ENCODE assay signal across 8 cellular contexts in genomic region chr20:3819413-3820047, GRCh38. TPM values are rescaled to one million over a fixed set of nuclear protein-coding genes. Genes with fewer than 3 reads are reported as not detected.
DNase-seq lines count a peak whose midpoint lies in the region; ATAC-seq and TF ChIP-seq lines count a peak whose summit lies in the region.

No MANE protein-coding gene starts in this region.

- ATAC-seq in activated CD8-positive, alpha-beta T cell treated with anti-CD3 and anti-CD28 coated beads for 36 hours: no peak
- ATAC-seq in HG03432 (IDR thresholded peaks at IDR 0.05; ENCODE audit: unreplicated experiment): no peak

- no peaks in the 10 kb centered on the region for H3K9me2 ChIP-seq in hepatocyte (replicated peaks; ENCODE audit: insufficient read depth)

- no peaks in the 10 kb centered on the region for H3K27me3 ChIP-seq in hepatocyte
- H3K27me3 ChIP-seq in smooth muscle cell (ENCODE audit: low read depth): no peaks in the 10 kb centered on the region

- H3K9me3 ChIP-seq in HEK293 (ENCODE audit: control insufficient read depth, insufficient read depth, low read depth, low read length): no peaks in the 10 kb centered on the region
- H3K9me3 ChIP-seq in hepatocyte (ENCODE audit: low read depth): no peaks in the 10 kb centered on the region
- H3K9me3 ChIP-seq in smooth muscle cell (replicated peaks; ENCODE audit: low read depth): no peaks in the 10 kb centered on the region

- peak overlapping the region; percentile 51 for H2AFZ ChIP-seq in hepatocyte
- H2AFZ ChIP-seq in smooth muscle cell (ENCODE audit: low read depth): no peak overlapping the region

- H3K9me3 Mint-ChIP-seq in activated CD8-positive, alpha-beta T cell treated with anti-CD3 and anti-CD28 coated beads for 36 hours: no peaks in the 10 kb centered on the region

- H3K27me3 Mint-ChIP-seq in activated CD8-positive, alpha-beta T cell treated with anti-CD3 and anti-CD28 coated beads for 36 hours: no peaks in the 10 kb centered on the region

- CTCF ChIA-PET in HEK293 (lab: Yijun Ruan, JAX): interaction anchor here (0.5 to 5.8 kb wide), 22 partner anchors 14 to 689 kb away, joined by 3 to 142 read pairs (median 7); partner anchors contain the start of genes CENPB and SPEF1
- CTCF ChIA-PET in activated CD8-positive, alpha-beta T cell treated with anti-CD3 and anti-CD28 coated beads for 36 hours (lab: Charles Lee): interaction anchor here (1.0 to 4.0 kb wide), 10 partner anchors 19 to 52 kb away, joined by 3 to 69 read pairs (median 10); partner anchors contain the start of genes ADISSP, CDC25B, CENPB and SPEF1

- no peaks in the 10 kb centered on the region for H4K20me1 ChIP-seq in hepatocyte (ENCODE audit: insufficient read depth, poor library complexity, severe bottlenecking)
- no peaks in the 10 kb centered on the region for H4K20me1 ChIP-seq in smooth muscle cell (ENCODE audit: low read depth)

- no peak for DNase-seq in activated CD8-positive, alpha-beta T cell treated with anti-CD3 and anti-CD28 coated beads for 36 hours
- no peak for DNase-seq in hepatocyte (ENCODE audit: low spot score)
- DNase-seq in smooth muscle cell (lab: John Stamatoyannopoulos, UW; ENCODE audit: unreplicated experiment): no peak
- no peak for DNase-seq in cerebellum (ENCODE audit: low spot score)
- no peak for DNase-seq in COLO829 (ENCODE audit: low spot score)
- no peak for DNase-seq in activated CD4-positive, CD25-positive, alpha-beta regulatory T cell (lab: John Stamatoyannopoulos, UW)

- intact Hi-C loops in activated CD8-positive, alpha-beta T cell treated with anti-CD3 and anti-CD28 coated beads for 36 hours (cut with micrococcal nuclease): loop anchor here (2.0 kb wide), 1 partner anchor 33 kb away; the partner anchor contains the start of gene CENPB

- H3K27ac Mint-ChIP-seq in activated CD8-positive, alpha-beta T cell treated with anti-CD3 and anti-CD28 coated beads for 36 hours: peak overlapping the region; percentile 97

- H3K4me1 Mint-ChIP-seq in activated CD8-positive, alpha-beta T cell treated with anti-CD3 and anti-CD28 coated beads for 36 hours (ENCODE audit: low read depth): peaks cover 39% of the 10 kb centered on the region

- H3K4me2 ChIP-seq in hepatocyte (peak overlapping the region; percentile 84), smooth muscle cell (peak overlapping the region; percentile 100)

- peaks cover 6% of the 10 kb centered on the region for H3F3A ChIP-seq in smooth muscle cell (ENCODE audit: low read depth)

- H3K79me2 ChIP-seq in hepatocyte (peaks cover 11% of the 10 kb centered on the region), smooth muscle cell (ENCODE audit: low read depth) (peaks cover 8% of the 10 kb centered on the region)

- H3K36me3 Mint-ChIP-seq in activated CD8-positive, alpha-beta T cell treated with anti-CD3 and anti-CD28 coated beads for 36 hours (ENCODE audit: low read depth): no peaks in the 10 kb centered on the region

- TF ChIP-seq CTCF in HEK293 (tag by site-specific recombination; IDR thresholded peaks at IDR 0.05) (no peak), hepatocyte (IDR thresholded peaks at IDR 0.05; ENCODE audit: poor library complexity) (no peak), smooth muscle cell (IDR thresholded peaks at IDR 0.05; ENCODE audit: borderline replicate concordance, insufficient read depth, poor library complexity, severe bottlenecking) (no peak)
- no peak for TF ChIP-seq CTCF in activated CD8-positive, alpha-beta T cell treated with anti-CD3 and anti-CD28 coated beads for 36 hours (IDR thresholded peaks at IDR 0.05)

- H3K4me3 Mint-ChIP-seq in activated CD8-positive, alpha-beta T cell treated with anti-CD3 and anti-CD28 coated beads for 36 hours: peak overlapping the region; percentile 92

- peaks cover 5% of the 10 kb centered on the region; the same call in 1 of the 2 replicates for H3K4me1 ChIP-seq in HEK293 (ENCODE audit: control insufficient read depth, insufficient read depth, low read length)
- peaks cover 7% of the 10 kb centered on the region for H3K4me1 ChIP-seq in hepatocyte (ENCODE audit: insufficient read depth)
- H3K4me1 ChIP-seq in smooth muscle cell (ENCODE audit: low read depth): peaks cover 11% of the 10 kb centered on the region

- peak overlapping the region; percentile 100 for H3K9ac ChIP-seq in smooth muscle cell (ENCODE audit: low read depth)

- H3K4me3 ChIP-seq in HEK293 (ENCODE audit: low read depth, low read length) (peak overlapping the region; percentile 73), hepatocyte (no peak overlapping the region), smooth muscle cell (peak overlapping the region; percentile 100)

- 83% methylated on average over 20 of the region's 20 CpGs for WGBS in hepatocyte (ENCODE audit: low lambda C conversion rate, missing lambda C conversion rate)
- WGBS in smooth muscle cell (ENCODE audit: low lambda C conversion rate): 81% methylated on average over 20 of the region's 20 CpGs

- POLR2A ChIA-PET in HEK293 (lab: Yijun Ruan, JAX): interaction anchor here (0.6 to 4.4 kb wide), 16 partner anchors 7 to 223 kb away, joined by 3 to 40 read pairs (median 5); partner anchors contain the start of genes ADISSP, CDC25B, CENPB and MAVS
- POLR2A ChIA-PET in activated CD8-positive, alpha-beta T cell treated with anti-CD3 and anti-CD28 coated beads for 36 hours (lab: Charles Lee): interaction anchor here (0.7 to 3.5 kb wide), 8 partner anchors 8 to 41 kb away, joined by 3 to 46 read pairs (median 7); partner anchors contain the start of genes CDC25B and CENPB

- H3K27ac ChIP-seq in HEK293 (ENCODE audit: extremely low read depth, low read depth, low read length): peak overlapping the region; percentile 93
- H3K27ac ChIP-seq in hepatocyte: peak overlapping the region; percentile 96
- peak overlapping the region; percentile 100 for H3K27ac ChIP-seq in smooth muscle cell (ENCODE audit: low read depth)

- peaks cover 7 to 27% of the 10 kb centered on the region in 2 experiments for H3K36me3 ChIP-seq in HEK293 (ENCODE audit: control insufficient read depth in 2 of 2, insufficient read depth in 1 of 2, low read length in 2 of 2)
- no peaks in the 10 kb centered on the region for H3K36me3 ChIP-seq in hepatocyte (replicated peaks; ENCODE audit: insufficient read depth, low read depth)
- H3K36me3 ChIP-seq in smooth muscle cell (ENCODE audit: low read depth): no peaks in the 10 kb centered on the region

TF ChIP-seq in HEK293, 187 proteins besides CTCF, POLR2A, EP300 and RAD21 (continues in another document):
- TF ChIP-seq, protein P1, sequence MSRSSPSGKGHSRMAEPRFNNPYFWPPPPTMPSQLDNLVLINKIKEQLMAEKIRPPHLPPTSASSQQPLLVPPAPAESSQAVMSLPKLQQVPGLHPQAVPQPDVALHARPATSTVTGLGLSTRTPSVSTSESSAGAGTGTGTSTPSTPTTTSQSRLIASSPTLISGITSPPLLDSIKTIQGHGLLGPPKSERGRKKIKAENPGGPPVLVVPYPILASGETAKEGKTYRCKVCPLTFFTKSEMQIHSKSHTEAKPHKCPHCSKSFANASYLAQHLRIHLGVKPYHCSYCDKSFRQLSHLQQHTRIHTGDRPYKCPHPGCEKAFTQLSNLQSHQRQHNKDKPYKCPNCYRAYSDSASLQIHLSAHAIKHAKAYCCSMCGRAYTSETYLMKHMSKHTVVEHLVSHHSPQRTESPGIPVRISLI (tag by site-specific recombination; IDR thresholded peaks at IDR 0.05): 0 out of 2 replicates have a peak, but pooled peaks have one; percentile 47

RNA-seq across cellular contexts. Expression of gene AP5S1, which starts 0.8 kb away (rescaled TPM):
- 1 to 10 TPM; 7.4 to 8.6 TPM for total RNA-seq in activated CD8-positive, alpha-beta T cell treated with anti-CD3 and anti-CD28 coated beads for 36 hours
- 13.8 and 15.9 TPM in 2 replicates for total RNA-seq in hepatocyte
- polyA plus RNA-seq in hepatocyte: 19.7 and 21.8 TPM in 2 replicates
- total RNA-seq in smooth muscle cell: 3.1 and 9.9 TPM in 2 replicates
- polyA plus RNA-seq in smooth muscle cell: 10.9 and 14.7 TPM in 2 replicates
- total RNA-seq in cerebellum: 7.4 TPM

RNA-seq across cellular contexts. Expression of gene CDC25B, which starts 23.4 kb away (rescaled TPM):
- 10 to 100 TPM; 66.9 to 67.1 TPM for total RNA-seq in activated CD8-positive, alpha-beta T cell treated with anti-CD3 and anti-CD28 coated beads for 36 hours
- total RNA-seq in hepatocyte: 15.1 and 15.7 TPM in 2 replicates
- polyA plus RNA-seq in hepatocyte: 20.0 and 21.9 TPM in 2 replicates
- total RNA-seq in smooth muscle cell: 9.5 and 14.7 TPM in 2 replicates
- 11.1 and 14.8 TPM in 2 replicates for polyA plus RNA-seq in smooth muscle cell
- 9.2 TPM for total RNA-seq in cerebellum

RNA-seq across cellular contexts. Expression of gene MAVS, which starts 27.1 kb away (rescaled TPM):
- total RNA-seq in activated CD8-positive, alpha-beta T cell treated with anti-CD3 and anti-CD28 coated beads for 36 hours: 10 to 100 TPM; 17.0 to 17.5 TPM
- total RNA-seq in hepatocyte: 21.9 and 24.7 TPM in 2 replicates
- polyA plus RNA-seq in hepatocyte: 12.6 and 15.6 TPM in 2 replicates
- 12.5 and 12.8 TPM in 2 replicates for total RNA-seq in smooth muscle cell
- 7.8 and 10.0 TPM in 2 replicates for polyA plus RNA-seq in smooth muscle cell
- total RNA-seq in cerebellum: 14.6 TPM

RNA-seq across cellular contexts. Expression of gene CENPB, which starts 33.0 kb away (rescaled TPM):
- total RNA-seq in activated CD8-positive, alpha-beta T cell treated with anti-CD3 and anti-CD28 coated beads for 36 hours: 10 to 100 TPM; 35.0 to 35.4 TPM
- total RNA-seq in hepatocyte (40.9 and 46.7 TPM in 2 replicates), smooth muscle cell (23.6 TPM in 2 replicates), cerebellum (29.9 TPM)
- polyA plus RNA-seq in hepatocyte (17.6 and 21.2 TPM in 2 replicates), smooth muscle cell (10.4 and 13.4 TPM in 2 replicates)

RNA-seq across cellular contexts. Expression of gene SPEF1, which starts 38.3 kb away (rescaled TPM):
- total RNA-seq in activated CD8-positive, alpha-beta T cell treated with anti-CD3 and anti-CD28 coated beads for 36 hours: under 1 TPM in 1 of 2 experiments, not detected in 1; 0.23 TPM
- total RNA-seq in hepatocyte: 0.63 TPM in 1 of 2 replicates, not detected in the other
- polyA plus RNA-seq in hepatocyte: 0.51 TPM in 1 of 2 replicates, not detected in the other
- total RNA-seq in smooth muscle cell: 0.36 and 0.72 TPM in 2 replicates
- polyA plus RNA-seq in smooth muscle cell: 0.32 and 0.47 TPM in 2 replicates
- total RNA-seq in cerebellum: 1.00 TPM
